ENCODE assay signal across 28 cellular contexts in the genomic region with DNA sequence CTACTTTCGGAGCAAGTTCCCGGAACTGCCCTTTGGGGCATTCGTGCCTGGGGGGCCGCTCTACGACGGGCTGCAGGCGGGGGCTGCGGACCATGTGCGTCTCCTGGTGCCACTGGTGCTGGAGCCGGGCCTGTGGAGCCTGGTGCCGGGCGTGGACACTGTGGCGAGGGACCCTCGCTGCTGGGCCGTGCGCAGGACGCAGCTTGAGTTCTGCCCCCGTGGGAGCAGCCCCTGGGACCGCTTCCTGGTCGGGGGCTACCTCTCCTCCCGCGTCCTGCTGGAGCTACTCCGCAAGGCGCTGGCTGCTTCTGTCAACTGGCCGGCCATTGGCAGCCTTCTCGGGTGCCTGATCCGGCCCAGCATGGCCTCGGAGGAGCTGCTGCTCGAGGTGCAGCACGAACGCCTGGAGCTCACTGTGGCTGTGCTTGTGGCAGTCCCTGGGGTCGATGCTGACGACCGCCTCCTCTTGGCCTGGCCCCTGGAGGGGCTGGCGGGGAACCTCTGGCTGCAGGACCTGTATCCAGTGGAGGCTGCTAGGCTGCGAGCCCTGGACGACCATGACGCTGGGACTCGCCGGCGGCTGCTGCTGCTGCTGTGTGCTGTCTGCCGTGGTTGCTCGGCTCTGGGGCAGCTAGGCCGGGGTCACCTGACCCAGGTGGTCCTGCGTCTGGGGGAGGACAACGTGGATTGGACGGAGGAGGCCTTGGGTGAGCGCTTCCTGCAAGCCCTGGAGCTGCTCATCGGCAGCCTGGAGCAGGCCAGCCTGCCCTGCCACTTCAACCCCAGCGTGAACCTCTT.
"Had no signal": no experiment of that assay in that cellular context is flagged by ENCODE, and none has a peak within 500 bp of the region (broad histone marks: within the 10 kb centered on the region; RNA-seq: fewer than 3 reads in every experiment).

No MANE protein-coding gene starts in this region.

- H3K27ac ChIP-seq: Peyer's patch, WERI-Rb-1 had no signal

- ATAC-seq: activated CD8-positive, alpha-beta memory T cell treated with anti-CD3 and anti-CD28 coated beads, Interleukin-2, amount 10 ng/mL, durations not matched to agents 7 days and 5 days; activated naive CD8-positive, alpha-beta T cell treated with anti-CD3 and anti-CD28 coated beads, Interleukin-2, amount 50 U/mL, for 24 hours; PC-3; Right ventricle myocardium inferior had no signal

- DNase-seq: activated CD4-positive, alpha-beta memory T cell treated with anti-CD3 and anti-CD28 coated beads, Interleukin-2, amount 10 ng/mL, durations not matched to agents 7 days and 5 days; activated CD4-positive, alpha-beta T cell treated with anti-CD3 and anti-CD28 coated beads for 1 hour; activated CD4-positive, alpha-beta T cell treated with anti-CD3 and anti-CD28 coated beads for 48 hours; activated CD4-positive, CD25-positive, alpha-beta regulatory T cell; activated CD8-positive, alpha-beta memory T cell treated with anti-CD3 and anti-CD28 coated beads for 24 hours; activated CD8-positive, alpha-beta memory T cell treated with anti-CD3 and anti-CD28 coated beads, Interleukin-2, amount 10 ng/mL, durations not matched to agents 7 days and 5 days; activated CD8-positive, alpha-beta memory T cell treated with anti-CD3 and anti-CD28 coated beads, Interleukin-2, amount 50 U/mL, for 48 hours; activated effector memory CD4-positive, alpha-beta T cell treated with Interleukin-2 at 50 U/mL for 16 hours; activated naive CD4-positive, alpha-beta T cell treated with anti-CD3 and anti-CD28 coated beads, Interleukin-2, amount 10 ng/mL, durations not matched to agents 7 days and 5 days; activated naive CD8-positive, alpha-beta T cell treated with anti-CD3 and anti-CD28 coated beads, Interleukin-2, amount 50 U/mL, for 24 hours; activated T-cell treated with anti-CD3 and anti-CD28 coated beads, Interleukin-2, amount 50 U/mL, for 48 hours; anterior cingulate cortex; caudate nucleus; cerebellar nuclear complex; Karpas-422; NCI-H1105; NCI-H1417 treated with DMSO at 0.1 percent for 48 hours; NCI-H187 treated with DMSO at 0.1 percent for 48 hours; NCI-H2081; NCI-H345; NCI-H524 treated with DMSO at 0.1 percent for 48 hours; PC-3; RPMI8226; SIG-M5; T1000; WERI-Rb-1 had no signal

- H3K4me3 ChIP-seq: Peyer's patch had no signal

- H3K27me3 ChIP-seq: Peyer's patch had no signal

- H3K9me3 ChIP-seq: Peyer's patch had no signal
